In genomic region chr21:33254766-33255165, GRCh38 we compare ENCODE assay signal across 21 cellular contexts. TPM values are rescaled to one million over a fixed set of nuclear protein-coding genes. Genes with fewer than 3 reads are reported as not detected.
A peak's percentile ranks its signal among the peaks of the same experiment; 100 is the strongest.
DNase-seq lines count a peak whose midpoint lies in the region; ATAC-seq, FAIRE-seq and TF ChIP-seq lines count a peak whose summit lies in the region.
"Had no signal": no experiment of that assay in that cellular context is flagged by ENCODE, and none has a peak within 500 bp of the region (broad histone marks: within the 10 kb centered on the region; RNA-seq: fewer than 3 reads in every experiment).

No MANE protein-coding gene starts in this region.

- H3K36me3 ChIP-seq in MM.1S (replicated peaks; ENCODE audit: insufficient read depth, low read length) (peaks cover 49% of the 10 kb centered on the region), GM12878 (ENCODE audit: control insufficient read depth in 2 of 2, insufficient read depth in 2 of 2, low read length in 1 of 2) (peaks cover 26 to 59% of the 10 kb centered on the region in 2 experiments), thyroid gland (peaks cover 0 to under 1% of the 10 kb centered on the region in 2 donors)

- no peak overlapping the region for H3K4me3 ChIP-seq in MM.1S (ENCODE audit: low read length)
- no peak overlapping the region for H3K4me3 ChIP-seq in GM12878
- no peak overlapping the region for H3K4me3 ChIP-seq in thyroid gland (replicated peaks in 1 of 3)
- H3K4me3 ChIP-seq: MG63 had no signal

- no peaks in the 10 kb centered on the region for H3K27me3 ChIP-seq in MM.1S (replicated peaks; ENCODE audit: insufficient read depth, low read length)
- H3K27me3 ChIP-seq in GM12878 (replicated peaks in 1 of 2; ENCODE audit: control insufficient read depth in 2 of 2, insufficient read depth in 2 of 2, low read length in 1 of 2): no peaks in the 10 kb centered on the region
- H3K27me3 ChIP-seq in thyroid gland: no peaks in the 10 kb centered on the region
- H3K27me3 ChIP-seq: MG63 had no signal

- POLR2A ChIA-PET in GM12878 (lab: Charles Lee): no interaction called here

- intact Hi-C loops in GM12878 (cut with micrococcal nuclease; ENCODE audit: unreplicated experiment): no loop called here
- intact Hi-C loops in thyroid gland (cut with DNase I): no loop called here

- no peaks in the 10 kb centered on the region for H3K9me2 ChIP-seq in MM.1S (replicated peaks; ENCODE audit: insufficient read depth, low read length)
- H3K9me2 ChIP-seq: SK-N-SH had no signal

- TF ChIP-seq RAD21 in GM12878 (IDR thresholded peaks at IDR 0.05; ENCODE audit: insufficient read depth, low read depth, low read length): no peak

- H3F3A ChIP-seq in MM.1S (ENCODE audit: insufficient read depth, low read length): no peaks in the 10 kb centered on the region

- H3K4me1 Mint-ChIP-seq in stimulated activated naive CD8-positive, alpha-beta T cell treated with anti-CD3 and anti-CD28 coated beads, Interleukin-15, Interleukin-2, amounts not matched to agents 100 ng/mL and 50 ng/mL, for 24 hours (ENCODE audit: low read depth): peaks cover 54% of the 10 kb centered on the region
- peaks cover 61% of the 10 kb centered on the region for H3K4me1 Mint-ChIP-seq in stimulated activated naive CD8-positive, alpha-beta T cell treated with anti-CD3 and anti-CD28 coated beads, Interleukin-15, amount 100 ng/mL, for 72 hours

- WGBS in GM12878 (ENCODE audit: insufficient coverage, insufficient replicate concordance, low lambda C conversion rate, missing lambda C conversion rate): 24% methylated on average over 5 of the region's 5 CpGs
- WGBS in thyroid gland, 2 donors: 41 to 64% methylated on average over 5 of the region's 5 CpGs

- TF ChIP-seq EP300 in GM12878 (IDR thresholded peaks at IDR 0.05; ENCODE audit: borderline replicate concordance in 1 of 2, control insufficient read depth in 1 of 2, low read depth in 2 of 2, low read length in 2 of 2): no peak

- no peak overlapping the region for H3K9ac ChIP-seq in MM.1S (ENCODE audit: low read length)
- H3K9ac ChIP-seq in GM12878 (ENCODE audit: control insufficient read depth, insufficient read depth, low read length): no peak overlapping the region
- H3K9ac ChIP-seq: KMS-11, SK-N-SH had no signal

- H3K9me3 Mint-ChIP-seq in stimulated activated naive CD8-positive, alpha-beta T cell treated with anti-CD3 and anti-CD28 coated beads, Interleukin-15, Interleukin-2, amounts not matched to agents 100 ng/mL and 50 ng/mL, for 24 hours: peaks cover 7% of the 10 kb centered on the region
- H3K9me3 Mint-ChIP-seq in stimulated activated naive CD8-positive, alpha-beta T cell treated with anti-CD3 and anti-CD28 coated beads, Interleukin-15, amount 100 ng/mL, for 72 hours: peaks cover 10% of the 10 kb centered on the region in 2 donors

- DNase-seq in stimulated activated naive CD8-positive, alpha-beta T cell treated with anti-CD3 and anti-CD28 coated beads, Interleukin-15, amount 100 ng/mL, for 72 hours: no peak
- DNase-seq in MM.1S: peak; percentile 5
- DNase-seq in GM12878 (ENCODE audit: low read depth, low spot score): no peak
- peak; percentile 50 to 55 for DNase-seq in thyroid gland
- no peak for DNase-seq in mesenteric fat pad (ENCODE audit: low spot score)
- DNase-seq: COR-L47, MG63, NCI-H1105 treated with DMSO at 0.1 percent for 48 hours, NCI-H187 treated with DMSO at 0.1 percent for 48 hours, NCI-H2171, NCI-H446 treated with DMSO at 0.1 percent for 48 hours, NCI-H748 treated with DMSO at 0.1 percent for 48 hours, Right ventricle myocardium superior, SK-N-SH had no signal

- H3K4me1 ChIP-seq in MM.1S (ENCODE audit: low read length) (no peaks in the 10 kb centered on the region), GM12878 (ENCODE audit: control insufficient read depth, insufficient read depth, low read length) (no peaks in the 10 kb centered on the region), thyroid gland (no peaks in the 10 kb centered on the region)

- no peak for FAIRE-seq in GM12878 (lab: Jason Lieb, UNC)
- FAIRE-seq: G401.6, H1, HepG2 had no signal

- BruUV-seq in GM12878 (replicated peaks; lab: Mats Ljungman, UMichigan): no TSS peak

- H2AFZ ChIP-seq in MM.1S (ENCODE audit: low read length) (no peak overlapping the region), GM12878 (ENCODE audit: control insufficient read depth, low read depth, low read length) (no peak overlapping the region)

- no peaks in the 10 kb centered on the region for H4K20me1 ChIP-seq in MM.1S (ENCODE audit: insufficient read depth, low read length)
- no peaks in the 10 kb centered on the region for H4K20me1 ChIP-seq in GM12878 (ENCODE audit: control insufficient read depth, insufficient read depth)

- RAD21 ChIA-PET in GM12878 (lab: Charles Lee; ENCODE audit: unreplicated experiment): interaction anchor here (0.9 to 1.0 kb wide), 2 partner anchors 11 to 351 kb away, joined by 3 to 4 read pairs; partner anchors contain the start of gene IL10RB

- H3K27ac ChIP-seq in MM.1S (ENCODE audit: low read length) (no peak overlapping the region), GM12878 (ENCODE audit: control insufficient read depth, insufficient read depth) (no peak overlapping the region), thyroid gland (no peak overlapping the region)
- H3K27ac ChIP-seq: KMS-11 had no signal

- H3K4me2 ChIP-seq in MM.1S (ENCODE audit: low read depth, low read length) (no peak overlapping the region), GM12878 (ENCODE audit: control insufficient read depth, insufficient read depth) (no peak overlapping the region)
- H3K4me2 ChIP-seq: KMS-11, SK-N-SH had no signal

- TF ChIP-seq CTCF in MM.1S (IDR thresholded peaks at IDR 0.05; ENCODE audit: low read length): no peak
- no peak for TF ChIP-seq CTCF in GM12878 (IDR thresholded peaks at IDR 0.05 in 2 of 3, conservative IDR thresholded peaks at IDR 0.05 in 1 of 3; ENCODE audit: control insufficient read depth in 2 of 3, extremely low read depth in 1 of 3, insufficient read depth in 1 of 3, low read depth in 3 of 3, low read length in 3 of 3)
- no peak for TF ChIP-seq CTCF in thyroid gland (IDR thresholded peaks at IDR 0.05)

- CTCF ChIA-PET in GM12878 (lab: Yijun Ruan, JAX): interaction anchor here (1.0 to 1.3 kb wide), 2 partner anchors 55 to 125 kb away, joined by 3 read pairs; no protein-coding TSS in a partner anchor

- H3K9me3 ChIP-seq in MM.1S (replicated peaks; ENCODE audit: insufficient read depth, low read length): no peaks in the 10 kb centered on the region
- no peaks in the 10 kb centered on the region; the same call in 2 of the 3 replicates for H3K9me3 ChIP-seq in GM12878 (replicated peaks; ENCODE audit: control insufficient read depth, insufficient read depth, low read length)
- H3K9me3 ChIP-seq in thyroid gland: no peaks in the 10 kb centered on the region
- H3K9me3 ChIP-seq: MG63, SK-N-SH had no signal

- peak overlapping the region; percentile 83 for H3K27ac Mint-ChIP-seq in stimulated activated naive CD8-positive, alpha-beta T cell treated with anti-CD3 and anti-CD28 coated beads, Interleukin-15, Interleukin-2, amounts not matched to agents 100 ng/mL and 50 ng/mL, for 24 hours
- no peak overlapping the region for H3K27ac Mint-ChIP-seq in stimulated activated naive CD8-positive, alpha-beta T cell treated with anti-CD3 and anti-CD28 coated beads, Interleukin-15, amount 100 ng/mL, for 72 hours

- in situ Hi-C loops in GM12878 (cut with MboI): loop anchor here (25.0 kb wide), 1 partner anchor 1608 kb away; no protein-coding TSS in a partner anchor

- ATAC-seq in stimulated activated naive CD8-positive, alpha-beta T cell treated with anti-CD3 and anti-CD28 coated beads, Interleukin-15, amount 100 ng/mL, for 72 hours: no peak
- ATAC-seq in GM12878 (peak; percentile 47), HG03045 (IDR thresholded peaks at IDR 0.05; ENCODE audit: unreplicated experiment) (no peak), GM18511 (IDR thresholded peaks at IDR 0.05; ENCODE audit: unreplicated experiment) (no peak)
- ATAC-seq: HepG2 had no signal

- H3K4me3 Mint-ChIP-seq in stimulated activated naive CD8-positive, alpha-beta T cell treated with anti-CD3 and anti-CD28 coated beads, Interleukin-15, Interleukin-2, amounts not matched to agents 100 ng/mL and 50 ng/mL, for 24 hours: no peak overlapping the region
- no peak overlapping the region for H3K4me3 Mint-ChIP-seq in stimulated activated naive CD8-positive, alpha-beta T cell treated with anti-CD3 and anti-CD28 coated beads, Interleukin-15, amount 100 ng/mL, for 72 hours

- SMC1A ChIA-PET in GM12878 (lab: Charles Lee; ENCODE audit: uncharacterized antibody, unreplicated experiment): interaction anchor here (1.0 to 2.5 kb wide), 6 partner anchors 11 to 58 kb away, joined by 3 to 7 read pairs (median 4); no protein-coding TSS in a partner anchor

- H3K36me3 Mint-ChIP-seq in stimulated activated naive CD8-positive, alpha-beta T cell treated with anti-CD3 and anti-CD28 coated beads, Interleukin-15, Interleukin-2, amounts not matched to agents 100 ng/mL and 50 ng/mL, for 24 hours (ENCODE audit: low read depth): peaks cover 96% of the 10 kb centered on the region

- H3K79me2 ChIP-seq in MM.1S (ENCODE audit: low read length) (peaks cover 50% of the 10 kb centered on the region), GM12878 (ENCODE audit: control insufficient read depth, insufficient read depth, low read length) (no peaks in the 10 kb centered on the region; the same call in 1 of the 2 replicates)

- no peak for TF ChIP-seq POLR2A in GM12878 (IDR thresholded peaks at IDR 0.05; ENCODE audit: low read depth, low read length)
- TF ChIP-seq POLR2A in thyroid gland (IDR thresholded peaks at IDR 0.05): no peak

- H3K27me3 Mint-ChIP-seq in stimulated activated naive CD8-positive, alpha-beta T cell treated with anti-CD3 and anti-CD28 coated beads, Interleukin-15, Interleukin-2, amounts not matched to agents 100 ng/mL and 50 ng/mL, for 24 hours: no peaks in the 10 kb centered on the region
- no peaks in the 10 kb centered on the region for H3K27me3 Mint-ChIP-seq in stimulated activated naive CD8-positive, alpha-beta T cell treated with anti-CD3 and anti-CD28 coated beads, Interleukin-15, amount 100 ng/mL, for 72 hours

RNA-seq across cellular contexts. Expression of gene IL10RB, which starts 11.4 kb away (rescaled TPM):
- 35.3 and 38.4 TPM in 2 replicates for total RNA-seq in GM12878 (2013; cell fraction: nucleolus; rRNA removed)
- 37.3 and 44.5 TPM in 2 replicates for total RNA-seq in GM12878 (2014; rRNA removed)
- total RNA-seq in GM12878 (2014; rRNA removed; fragmentation: Illumina TruSeq; extraction: Trizol): 30.0 and 32.4 TPM in 2 replicates
- total RNA-seq in GM12878 (2021): 22.7 and 26.9 TPM in 2 replicates
- polyA plus RNA-seq in GM12878 (2011; ENCODE audit: low read depth): 28.8 TPM
- 31.4 and 37.4 TPM in 2 replicates for polyA plus RNA-seq in GM12878 (2011; rRNA removed)
- 32.9 and 43.8 TPM in 2 replicates for polyA plus RNA-seq in GM12878 (2011; cell fraction: cytosol; rRNA removed)
- 13.2 and 14.8 TPM in 2 replicates for polyA plus RNA-seq in GM12878 (2011; cell fraction: nucleus; rRNA removed)
- polyA plus RNA-seq in GM12878 (2012): 30.3 and 41.4 TPM in 2 replicates
- polyA plus RNA-seq in GM12878 (2014; fragmentation: Illumina TruSeq; extraction: Trizol): 27.3 and 37.5 TPM in 2 replicates
- polyA plus RNA-seq in GM12878 (2014; fragmentation: Nextera tagmentation; extraction: Ambion mirVana): 10 to 100 TPM; 15.0 to 23.3 TPM
- 27.2 and 31.1 TPM in 2 replicates for polyA plus RNA-seq in GM12878 (2014; rRNA removed)
- 10 to 100 TPM; 49.8 to 55.1 TPM for polyA plus RNA-seq in GM12878 (2016; fragmentation: Nextera tagmentation; extraction: Ambion mirVana)
- polyA minus RNA-seq in GM12878 (2011; rRNA and poly(A)+ RNA removed): 43.3 and 51.9 TPM in 2 replicates
- polyA minus RNA-seq in GM12878 (2011; cell fraction: cytosol; rRNA and poly(A)+ RNA removed): 15.5 and 18.2 TPM in 2 replicates
- 8.2 and 10.6 TPM in 2 replicates for polyA minus RNA-seq in GM12878 (2011; cell fraction: nucleus; rRNA and poly(A)+ RNA removed)
- total RNA-seq in thyroid gland: 10 to 100 TPM; 20.5 to 53.1 (median 21.4) TPM
- 39.3 TPM for total RNA-seq in mesenteric fat pad

RNA-seq across cellular contexts. Expression of gene IFNAR2, which starts 25.0 kb away (rescaled TPM):
- 126 and 141 TPM in 2 replicates for total RNA-seq in GM12878 (2013; cell fraction: nucleolus; rRNA removed)
- total RNA-seq in GM12878 (2014; rRNA removed): 13.6 and 15.9 TPM in 2 replicates
- total RNA-seq in GM12878 (2014; rRNA removed; fragmentation: Illumina TruSeq; extraction: Trizol): 17.8 and 20.4 TPM in 2 replicates
- total RNA-seq in GM12878 (2021): 57.7 and 64.7 TPM in 2 replicates
- polyA plus RNA-seq in GM12878 (2011; ENCODE audit: low read depth): 70.8 TPM
- polyA plus RNA-seq in GM12878 (2011; rRNA removed): 99.7 and 143 TPM in 2 replicates
- polyA plus RNA-seq in GM12878 (2011; cell fraction: cytosol; rRNA removed): 30.3 and 40.8 TPM in 2 replicates
- 41.7 and 46.0 TPM in 2 replicates for polyA plus RNA-seq in GM12878 (2011; cell fraction: nucleus; rRNA removed)
- 47.7 and 70.7 TPM in 2 replicates for polyA plus RNA-seq in GM12878 (2012)
- 76.6 and 99.0 TPM in 2 replicates for polyA plus RNA-seq in GM12878 (2014; fragmentation: Illumina TruSeq; extraction: Trizol)
- 10 to 100 TPM in 1 of 2 experiments, 1 to 10 TPM in 1; 8.5 to 23.3 TPM for polyA plus RNA-seq in GM12878 (2014; fragmentation: Nextera tagmentation; extraction: Ambion mirVana)
- polyA plus RNA-seq in GM12878 (2014; rRNA removed): 29.1 and 51.4 TPM in 2 replicates
- 10 to 100 TPM; 66.1 to 67.4 TPM for polyA plus RNA-seq in GM12878 (2016; fragmentation: Nextera tagmentation; extraction: Ambion mirVana)
- polyA minus RNA-seq in GM12878 (2011; rRNA and poly(A)+ RNA removed): 41.2 and 93.3 TPM in 2 replicates
- polyA minus RNA-seq in GM12878 (2011; cell fraction: cytosol; rRNA and poly(A)+ RNA removed): 18.4 and 19.6 TPM in 2 replicates
- 16.2 and 23.5 TPM in 2 replicates for polyA minus RNA-seq in GM12878 (2011; cell fraction: nucleus; rRNA and poly(A)+ RNA removed)
- 10 to 100 TPM in 1 of 4 donors, 1 to 10 TPM in 3; 6.6 to 11.0 (median 7.8) TPM for total RNA-seq in thyroid gland
- 41.5 TPM for total RNA-seq in mesenteric fat pad

Comparison
In these comparisons a context has a peak if more than half of its experiments do, and no peak if none do; other contexts are left out.
1. DNase-seq: peak in MM.1S (single experiment) and thyroid gland (2 of 2); none in stimulated activated naive CD8-positive, alpha-beta T cell treated with anti-CD3 and anti-CD28 coated beads, Interleukin-15, amount 100 ng/mL, for 72 hours (0 of 2), GM12878 (single experiment) and mesenteric fat pad (single experiment).